Comparison of ENCODE assay signal across 8 cellular contexts in the genomic region with DNA sequence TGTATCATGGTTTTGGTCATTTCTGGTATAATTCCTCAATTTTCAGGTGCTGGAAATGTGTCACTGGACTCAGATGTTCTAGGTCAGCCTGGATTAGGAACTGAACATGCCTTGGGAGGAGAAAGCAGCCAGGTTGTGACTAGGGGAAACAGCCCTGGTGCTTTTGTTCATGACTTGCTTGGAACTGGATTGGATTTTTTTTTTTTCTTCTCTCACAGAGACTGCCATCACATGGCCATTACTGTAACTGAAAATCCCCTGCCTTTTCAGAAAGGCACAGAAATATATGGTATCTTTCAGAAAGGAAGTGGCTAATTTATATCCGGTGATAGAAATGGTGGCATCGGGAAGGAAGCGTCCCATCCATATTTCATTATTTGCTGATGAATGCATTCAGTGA. TPM values are rescaled to one million over a fixed set of nuclear protein-coding genes. Genes with fewer than 3 reads are reported as not detected.
DNase-seq lines count a peak whose midpoint lies in the region; ATAC-seq, FAIRE-seq and TF ChIP-seq lines count a peak whose summit lies in the region.

No MANE protein-coding gene starts in this region.

- H3K36me3 Mint-ChIP-seq in natural killer cell treated with Interleukin-12 subunit alpha and Interleukin-12 subunit beta and Interleukin-15 and Interleukin-18, amount 100 ng/mL, for 72 hours = peaks cover 3% of the 10 kb centered on the region

- H3K4me3 ChIP-seq in BJ (ENCODE audit: low read depth, low read length) (no peak overlapping the region), cardiac fibroblast (replicated peaks in 1 of 2; ENCODE audit: low read depth in 2 of 2, low read length in 2 of 2) (no peak overlapping the region)

- H3K27me3 Mint-ChIP-seq in natural killer cell treated with Interleukin-12 subunit alpha and Interleukin-12 subunit beta and Interleukin-15 and Interleukin-18, amount 100 ng/mL, for 72 hours = no peaks in the 10 kb centered on the region

- peak; percentile 42 for TF ChIP-seq CTCF in BJ (IDR thresholded peaks at IDR 0.05; ENCODE audit: insufficient read depth, low read depth, low read length)
- no peak for TF ChIP-seq CTCF in cardiac fibroblast (IDR thresholded peaks at IDR 0.05; ENCODE audit: low read depth, low read length)

- FAIRE-seq in HTR-8/SVneo (lab: Jason Lieb, UNC) = no peak

- peaks cover under 1% of the 10 kb centered on the region for H3K9me3 Mint-ChIP-seq in natural killer cell treated with Interleukin-12 subunit alpha and Interleukin-12 subunit beta and Interleukin-15 and Interleukin-18, amount 100 ng/mL, for 72 hours

- H3K4me1 Mint-ChIP-seq in natural killer cell treated with Interleukin-12 subunit alpha and Interleukin-12 subunit beta and Interleukin-15 and Interleukin-18, amount 100 ng/mL, for 72 hours (ENCODE audit: low read depth in 2 of 2) = peaks cover 48 to 61% of the 10 kb centered on the region in 2 donors

- CTCF ChIA-PET in BJ (lab: Yijun Ruan, JAX) = interaction anchor here (0.6 kb wide), 1 partner anchor 17 kb away, joined by 3 read pairs; no protein-coding TSS in a partner anchor

- ATAC-seq in natural killer cell treated with Interleukin-12 subunit alpha and Interleukin-12 subunit beta and Interleukin-15 and Interleukin-18, amount 100 ng/mL, for 72 hours = peak in 1 of 2 donors; percentile 41

- H3K27ac Mint-ChIP-seq in natural killer cell treated with Interleukin-12 subunit alpha and Interleukin-12 subunit beta and Interleukin-15 and Interleukin-18, amount 100 ng/mL, for 72 hours = peak overlapping the region; percentile 26 to 30

- DNase-seq in BJ (ENCODE audit: low read depth) = no peak
- peak; percentile 13 for DNase-seq in GM19238 (ENCODE audit: insufficient read length, low spot score)
- DNase-seq in HT1080 (ENCODE audit: low read depth) = peak; percentile 66
- peak; percentile 71 to 77 for DNase-seq in cardiac fibroblast (ENCODE audit: low read depth in 2 of 2)
- no peak for DNase-seq in natural killer cell treated with Interleukin-12 subunit alpha and Interleukin-12 subunit beta and Interleukin-15 and Interleukin-18, amount 100 ng/mL, for 72 hours (ENCODE audit: low spot score)
- no peak for DNase-seq in HTR-8/SVneo (ENCODE audit: insufficient read length, low spot score)
- no peak for DNase-seq in NCI-H1417 treated with DMSO at 0.1 percent for 48 hours (lab: John Stamatoyannopoulos, UW)
- DNase-seq in NCI-H2171 (lab: John Stamatoyannopoulos, UW) = no peak

- no peaks in the 10 kb centered on the region for H3K27me3 ChIP-seq in BJ (ENCODE audit: control insufficient read depth, insufficient read depth, low read length)

- POLR2A ChIA-PET in BJ (lab: Charles Lee) = no interaction called here

- H3K4me3 Mint-ChIP-seq in natural killer cell treated with Interleukin-12 subunit alpha and Interleukin-12 subunit beta and Interleukin-15 and Interleukin-18, amount 100 ng/mL, for 72 hours = peak overlapping the region; percentile 59

- peaks cover 3% of the 10 kb centered on the region for H3K36me3 ChIP-seq in BJ (ENCODE audit: control insufficient read depth, insufficient read depth, low read length)

RNA-seq across cellular contexts. Expression of a gene that starts 34.6 kb away (rescaled TPM):
- 346 and 638 TPM in 2 replicates for polyA plus RNA-seq in BJ (2011; rRNA removed)
- polyA minus RNA-seq in BJ (2011; rRNA and poly(A)+ RNA removed) = 406 and 470 TPM in 2 replicates
- total RNA-seq in HT1080 (2014; rRNA removed; shearing (Covaris generic)) = 134 and 158 TPM in 2 replicates
- 163 and 199 TPM in 2 replicates for polyA plus RNA-seq in HT1080 (2015; cell fraction: cytosol; rRNA removed)
- 157 and 172 TPM in 2 replicates for polyA plus RNA-seq in HT1080 (2015; cell fraction: nucleus; rRNA removed)
- total RNA-seq in natural killer cell treated with Interleukin-12 subunit alpha and Interleukin-12 subunit beta and Interleukin-15 and Interleukin-18, amount 100 ng/mL, for 72 hours = 10 to 100 TPM; 60.3 to 88.9 TPM

Comparison
In these comparisons a context has a peak if more than half of its experiments do, and no peak if none do; other contexts are left out.
1. DNase-seq: peak in GM19238 (single experiment), HT1080 (single experiment) and cardiac fibroblast (2 of 2); none in BJ (single experiment), natural killer cell treated with Interleukin-12 subunit alpha and Interleukin-12 subunit beta and Interleukin-15 and Interleukin-18, amount 100 ng/mL, for 72 hours (single experiment), HTR-8/SVneo (single experiment), NCI-H1417 treated with DMSO at 0.1 percent for 48 hours (single experiment) and NCI-H2171 (single experiment).